ENCODE assay signal across 11 cellular contexts in the genomic region with DNA sequence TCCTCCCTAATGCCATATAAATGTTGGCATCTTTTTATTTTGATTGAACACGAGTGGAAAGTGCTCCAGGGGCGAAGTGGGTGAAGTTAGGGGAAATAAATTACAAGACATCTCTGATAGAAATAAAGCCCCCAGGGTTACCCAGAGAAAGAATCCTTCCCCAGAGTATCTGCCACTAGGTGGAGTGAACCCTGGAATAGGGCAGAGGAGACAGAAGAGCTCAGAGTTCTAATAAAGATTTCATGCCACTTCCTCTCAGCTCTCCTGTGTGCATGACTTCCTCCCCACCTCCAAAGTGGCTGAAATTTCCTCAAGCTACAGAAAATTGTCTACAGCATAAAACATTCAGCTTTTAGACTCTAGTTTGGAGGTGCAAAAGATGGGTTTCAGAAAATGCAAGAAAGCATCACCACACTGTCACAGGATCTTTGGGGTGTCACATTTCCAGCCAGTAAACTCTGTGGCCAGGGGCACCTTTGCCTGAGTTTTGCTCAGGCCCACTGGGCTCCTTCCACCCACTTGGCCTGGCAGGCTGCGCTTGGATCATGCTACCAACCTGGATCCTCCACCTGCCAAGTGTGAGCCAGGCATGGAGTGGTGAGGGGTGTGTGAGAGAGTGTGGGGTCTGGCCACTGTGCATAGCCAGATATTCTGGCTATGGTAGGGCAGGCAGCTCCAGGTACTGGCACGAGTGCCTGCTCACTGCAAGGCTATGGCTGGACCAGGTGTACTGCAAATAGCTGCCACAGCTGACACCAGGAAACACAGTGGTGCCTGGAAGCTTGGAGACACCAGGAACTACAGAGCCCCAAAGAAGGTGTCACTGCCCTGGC.
DNase-seq lines count a peak whose midpoint lies in the region; ATAC-seq and TF ChIP-seq lines count a peak whose summit lies in the region.
"Had no signal": no experiment of that assay in that cellular context is flagged by ENCODE, and none has a peak within 500 bp of the region (broad histone marks: within the 10 kb centered on the region; RNA-seq: fewer than 3 reads in every experiment).

No MANE protein-coding gene starts in this region.

- peaks cover 6% of the 10 kb centered on the region; the same call in 2 of the 3 replicates for H3K9me3 Mint-ChIP-seq in GM23338
- peaks cover 4% of the 10 kb centered on the region for H3K9me3 Mint-ChIP-seq in activated CD8-positive, alpha-beta T cell treated with anti-CD3 and anti-CD28 coated beads for 36 hours

- H3K27ac ChIP-seq in GM23338 (ENCODE audit: low read depth) = no peak overlapping the region
- H3K27ac ChIP-seq in right atrium auricular region = no peak overlapping the region
- H3K27ac ChIP-seq: KMS-11 had no signal

- H3K9me3 ChIP-seq in right atrium auricular region = no peaks in the 10 kb centered on the region

- no peaks in the 10 kb centered on the region for H3K4me1 ChIP-seq in GM23338 (ENCODE audit: insufficient read depth)
- no peaks in the 10 kb centered on the region for H3K4me1 ChIP-seq in right atrium auricular region

- no peaks in the 10 kb centered on the region; the same call in 2 of the 3 replicates for H3K36me3 Mint-ChIP-seq in GM23338 (ENCODE audit: low read depth)
- H3K36me3 Mint-ChIP-seq in activated CD8-positive, alpha-beta T cell treated with anti-CD3 and anti-CD28 coated beads for 36 hours (ENCODE audit: low read depth) = peaks cover 4% of the 10 kb centered on the region

- H3K4me3 ChIP-seq in AG04449 (ENCODE audit: low read depth, low read length) = no peak overlapping the region
- no peak overlapping the region for H3K4me3 ChIP-seq in GM23338
- no peak overlapping the region for H3K4me3 ChIP-seq in kidney epithelial cell (ENCODE audit: low read depth, low read length)
- no peak overlapping the region for H3K4me3 ChIP-seq in right atrium auricular region

- H3K36me3 ChIP-seq in GM23338 (ENCODE audit: insufficient read depth) = no peaks in the 10 kb centered on the region
- no peaks in the 10 kb centered on the region for H3K36me3 ChIP-seq in kidney epithelial cell (ENCODE audit: control insufficient read depth, insufficient read depth, low read length)
- H3K36me3 ChIP-seq in right atrium auricular region = no peaks in the 10 kb centered on the region

- CTCF ChIA-PET in AG04449 (lab: Yijun Ruan, JAX) = no interaction called here
- CTCF ChIA-PET in activated CD8-positive, alpha-beta T cell treated with anti-CD3 and anti-CD28 coated beads for 36 hours (lab: Charles Lee) = interaction anchor here (0.7 to 2.4 kb wide), 8 partner anchors 11 to 51 kb away, joined by 3 to 8 read pairs (median 4); no protein-coding TSS in a partner anchor

- H3K27me3 ChIP-seq in GM23338 (ENCODE audit: insufficient read depth) (no peaks in the 10 kb centered on the region), kidney epithelial cell (ENCODE audit: control insufficient read depth, insufficient read depth, low read length) (no peaks in the 10 kb centered on the region), right atrium auricular region (no peaks in the 10 kb centered on the region)

- intact Hi-C loops in activated CD8-positive, alpha-beta T cell treated with anti-CD3 and anti-CD28 coated beads for 36 hours (cut with micrococcal nuclease) = no loop called here

- no peaks in the 10 kb centered on the region for H4K20me1 ChIP-seq in GM23338 (replicated peaks; ENCODE audit: insufficient read depth)

- no peaks in the 10 kb centered on the region for H3K79me2 ChIP-seq in GM23338 (replicated peaks; ENCODE audit: insufficient read depth)

- DNase-seq in AG04449 (ENCODE audit: low read depth, low spot score) (no peak), GM23338 (ENCODE audit: low spot score) (peak; percentile 61), kidney epithelial cell (ENCODE audit: low read depth) (no peak), amniotic stem cell (lab: John Stamatoyannopoulos, UW) (no peak), DMS 273 treated with DMSO at 0.1 percent for 48 hours (lab: John Stamatoyannopoulos, UW) (no peak), right atrium auricular region (ENCODE audit: low spot score) (no peak)
- DNase-seq in activated CD8-positive, alpha-beta T cell treated with anti-CD3 and anti-CD28 coated beads for 36 hours = no peak
- DNase-seq: hippocampal formation, nucleus accumbens had no signal

- H3K4me2 ChIP-seq in GM23338 = no peak overlapping the region
- H3K4me2 ChIP-seq: KMS-11 had no signal

- H3F3A ChIP-seq in GM23338 (replicated peaks; ENCODE audit: low read depth) = no peaks in the 10 kb centered on the region

- POLR2A ChIA-PET in AG04449 (lab: Yijun Ruan, JAX) = no interaction called here
- POLR2A ChIA-PET in activated CD8-positive, alpha-beta T cell treated with anti-CD3 and anti-CD28 coated beads for 36 hours (lab: Charles Lee) = no interaction called here

- peak; percentile 58 for ATAC-seq in GM23338
- ATAC-seq in activated CD8-positive, alpha-beta T cell treated with anti-CD3 and anti-CD28 coated beads for 36 hours = peak; percentile 51
- no peak for ATAC-seq in HG03108 (IDR thresholded peaks at IDR 0.05; ENCODE audit: unreplicated experiment)

- H3K4me3 Mint-ChIP-seq in GM23338 = no peak overlapping the region
- H3K4me3 Mint-ChIP-seq in activated CD8-positive, alpha-beta T cell treated with anti-CD3 and anti-CD28 coated beads for 36 hours = no peak overlapping the region

- no peak overlapping the region for H3K27ac Mint-ChIP-seq in GM23338
- no peak overlapping the region for H3K27ac Mint-ChIP-seq in activated CD8-positive, alpha-beta T cell treated with anti-CD3 and anti-CD28 coated beads for 36 hours

- H3K4me1 Mint-ChIP-seq in GM23338 = no peaks in the 10 kb centered on the region
- H3K4me1 Mint-ChIP-seq in activated CD8-positive, alpha-beta T cell treated with anti-CD3 and anti-CD28 coated beads for 36 hours (ENCODE audit: low read depth) = peaks cover 31% of the 10 kb centered on the region

- TF ChIP-seq CTCF in AG04449 (IDR thresholded peaks at IDR 0.05; ENCODE audit: insufficient read depth, low read length, missing control alignments) = peak; percentile 10
- peak; percentile 47 to 53 for TF ChIP-seq CTCF in GM23338 (conservative IDR thresholded peaks at IDR 0.05; ENCODE audit: low read depth in 2 of 2)
- no peak for TF ChIP-seq CTCF in activated CD8-positive, alpha-beta T cell treated with anti-CD3 and anti-CD28 coated beads for 36 hours (IDR thresholded peaks at IDR 0.05)
- TF ChIP-seq CTCF in kidney epithelial cell (IDR thresholded peaks at IDR 0.05; ENCODE audit: insufficient read depth, low read length, poor library complexity, severe bottlenecking) = peak; percentile 29
- no peak for TF ChIP-seq CTCF in right atrium auricular region (IDR thresholded peaks at IDR 0.05)

- no peaks in the 10 kb centered on the region for H3K9me2 ChIP-seq in GM23338 (ENCODE audit: insufficient read depth)

- H3K27me3 Mint-ChIP-seq in GM23338 (ENCODE audit: insufficient read depth, low read depth, poor library complexity) = peaks cover 2% of the 10 kb centered on the region
- H3K27me3 Mint-ChIP-seq in activated CD8-positive, alpha-beta T cell treated with anti-CD3 and anti-CD28 coated beads for 36 hours = no peaks in the 10 kb centered on the region

- H2AFZ ChIP-seq in GM23338 = 0 out of 2 replicates have a peak overlapping the region, but pooled peaks have one; percentile 12

TF ChIP-seq in GM23338, 12 proteins besides CTCF, POLR2A, EP300 and RAD21 (continues in another document):
- TF ChIP-seq JUNB (IDR thresholded peaks at IDR 0.05; ENCODE audit: unreplicated experiment) (no peak), ZNF114 (CRISPR knock-in tag; IDR thresholded peaks at IDR 0.05) (no peak), ZNF331 (CRISPR knock-in tag; IDR thresholded peaks at IDR 0.05; ENCODE audit: low read depth) (no peak), EZH2phosphoT487 (IDR thresholded peaks at IDR 0.05; ENCODE audit: unreplicated experiment) (no peak), NANOG (IDR thresholded peaks at IDR 0.05; ENCODE audit: borderline replicate concordance) (no peak)

Comparison
In these comparisons a context has a peak if more than half of its experiments do, and no peak if none do; other contexts are left out.
1. CTCF ChIP-seq: peak in AG04449 (single experiment), GM23338 (2 of 2) and kidney epithelial cell (single experiment); none in activated CD8-positive, alpha-beta T cell treated with anti-CD3 and anti-CD28 coated beads for 36 hours (single experiment) and right atrium auricular region (0 of 2).